In genomic region chr12:89864419-89864818, GRCh38 we compare ENCODE assay signal across 13 cellular contexts.
DNase-seq lines count a peak whose midpoint lies in the region; ATAC-seq and TF ChIP-seq lines count a peak whose summit lies in the region.
"Had no signal": no experiment of that assay in that cellular context is flagged by ENCODE, and none has a peak within 500 bp of the region (broad histone marks: within the 10 kb centered on the region; RNA-seq: fewer than 3 reads in every experiment).

No MANE protein-coding gene starts in this region.

- intact Hi-C loops in left ventricle myocardium inferior (cut with micrococcal nuclease): no loop called here
- intact Hi-C loops in cardiac septum (cut with DNase I): no loop called here
- intact Hi-C loops in esophagus squamous epithelium (cut with DNase I): no loop called here
- intact Hi-C loops in transverse colon (cut with DNase I; ENCODE audit: low total_unique reads): no loop called here

- H3K9me3 ChIP-seq in left ventricle myocardium inferior (replicated peaks) (peaks cover 3% of the 10 kb centered on the region), T-helper 17 cell (ENCODE audit: control insufficient read depth, low read length, poor library complexity, severe bottlenecking) (no peaks in the 10 kb centered on the region), esophagus squamous epithelium (no peaks in the 10 kb centered on the region), transverse colon (no peaks in the 10 kb centered on the region)
- H3K9me3 ChIP-seq: prostate gland had no signal

- H3K27me3 Mint-ChIP-seq in T-helper 17 cell: no peaks in the 10 kb centered on the region

- no peak for TF ChIP-seq POLR2A in esophagus squamous epithelium (IDR thresholded peaks at IDR 0.05)
- TF ChIP-seq POLR2A in transverse colon (IDR thresholded peaks at IDR 0.05): no peak

- ATAC-seq in T-helper 17 cell (no peak), GM18861 (IDR thresholded peaks at IDR 0.05; ENCODE audit: unreplicated experiment) (no peak)

- no peaks in the 10 kb centered on the region for H3K36me3 Mint-ChIP-seq in T-helper 17 cell (ENCODE audit: low read depth)

- DNase-seq in left ventricle myocardium inferior (no peak), cardiac septum (ENCODE audit: low spot score) (no peak), T-helper 17 cell (no peak), esophagus squamous epithelium (lab: John Stamatoyannopoulos, UW) (no peak), transverse colon (no peak), SW 1271 (lab: John Stamatoyannopoulos, UW) (no peak)
- no peak for DNase-seq in NK-92 treated with Interleukin-12 subunit alpha and Interleukin-12 subunit beta, amount 100 ng/mL, for 24 hours (lab: John Stamatoyannopoulos, UW)
- DNase-seq: activated CD4-positive, alpha-beta T cell treated with anti-CD3 and anti-CD28 coated beads, Interleukin-2, amount 50 U/mL, for 48 hours; midbrain; NCI-H2107; OCI-M1 had no signal

- in situ Hi-C loops in transverse colon (cut with MboI; ENCODE audit: low pct_ligation_motif_present in 1 of 4, low pct_unique_long_range_greater_than_20kb in 1 of 4, low sequenced_read_pairs in 3 of 4): no loop called here

- WGBS in esophagus squamous epithelium, 2 donors: 71 to 75% methylated on average over 1 of the region's 1 CpG
- WGBS in transverse colon (ENCODE audit: low coverage in 1 of 2), 2 donors: 78 to 88% methylated on average over 1 of the region's 1 CpG

- H3K4me3 Mint-ChIP-seq in T-helper 17 cell: peak overlapping the region; percentile 25

- TF ChIP-seq CTCF in left ventricle myocardium inferior (IDR thresholded peaks at IDR 0.05; ENCODE audit: borderline replicate concordance): no peak
- TF ChIP-seq CTCF in esophagus squamous epithelium (IDR thresholded peaks at IDR 0.05): no peak
- no peak for TF ChIP-seq CTCF in transverse colon (IDR thresholded peaks at IDR 0.05)

- H3K27ac ChIP-seq in left ventricle myocardium inferior (replicated peaks): peak overlapping the region; percentile 75
- H3K27ac ChIP-seq in esophagus squamous epithelium: peak overlapping the region in 3 of 4 donors; percentile 0 to 72 (median 49)
- peak overlapping the region; percentile 9 to 76 (median 44) for H3K27ac ChIP-seq in transverse colon
- H3K27ac ChIP-seq: prostate gland had no signal

- H3K36me3 ChIP-seq in left ventricle myocardium inferior (no peaks in the 10 kb centered on the region), esophagus squamous epithelium (no peaks in the 10 kb centered on the region), transverse colon (no peaks in the 10 kb centered on the region)
- H3K36me3 ChIP-seq: prostate gland had no signal

- no peak overlapping the region for H3K4me3 ChIP-seq in left ventricle myocardium inferior
- no peak overlapping the region for H3K4me3 ChIP-seq in esophagus squamous epithelium
- no peak overlapping the region for H3K4me3 ChIP-seq in transverse colon
- H3K4me3 ChIP-seq: prostate gland had no signal

- H3K4me1 Mint-ChIP-seq in T-helper 17 cell: peaks cover 40% of the 10 kb centered on the region

- peaks cover 47% of the 10 kb centered on the region for H3K27me3 ChIP-seq in left ventricle myocardium inferior (ENCODE audit: low read depth)
- no peaks in the 10 kb centered on the region for H3K27me3 ChIP-seq in esophagus squamous epithelium
- no peaks in the 10 kb centered on the region for H3K27me3 ChIP-seq in transverse colon

- no peak for TF ChIP-seq EP300 in transverse colon (IDR thresholded peaks at IDR 0.05; ENCODE audit: low read depth)

- H3K27ac Mint-ChIP-seq in T-helper 17 cell: peak overlapping the region; percentile 99

- peaks cover 13% of the 10 kb centered on the region for H3K4me1 ChIP-seq in left ventricle myocardium inferior
- peaks cover 0 to 3% (median 0%) of the 10 kb centered on the region in 3 donors for H3K4me1 ChIP-seq in esophagus squamous epithelium
- H3K4me1 ChIP-seq in transverse colon: peaks cover 0 to 6% (median 0%) of the 10 kb centered on the region in 4 donors
